Comparison of ENCODE assay signal across 1 cellular context in the genomic region with DNA sequence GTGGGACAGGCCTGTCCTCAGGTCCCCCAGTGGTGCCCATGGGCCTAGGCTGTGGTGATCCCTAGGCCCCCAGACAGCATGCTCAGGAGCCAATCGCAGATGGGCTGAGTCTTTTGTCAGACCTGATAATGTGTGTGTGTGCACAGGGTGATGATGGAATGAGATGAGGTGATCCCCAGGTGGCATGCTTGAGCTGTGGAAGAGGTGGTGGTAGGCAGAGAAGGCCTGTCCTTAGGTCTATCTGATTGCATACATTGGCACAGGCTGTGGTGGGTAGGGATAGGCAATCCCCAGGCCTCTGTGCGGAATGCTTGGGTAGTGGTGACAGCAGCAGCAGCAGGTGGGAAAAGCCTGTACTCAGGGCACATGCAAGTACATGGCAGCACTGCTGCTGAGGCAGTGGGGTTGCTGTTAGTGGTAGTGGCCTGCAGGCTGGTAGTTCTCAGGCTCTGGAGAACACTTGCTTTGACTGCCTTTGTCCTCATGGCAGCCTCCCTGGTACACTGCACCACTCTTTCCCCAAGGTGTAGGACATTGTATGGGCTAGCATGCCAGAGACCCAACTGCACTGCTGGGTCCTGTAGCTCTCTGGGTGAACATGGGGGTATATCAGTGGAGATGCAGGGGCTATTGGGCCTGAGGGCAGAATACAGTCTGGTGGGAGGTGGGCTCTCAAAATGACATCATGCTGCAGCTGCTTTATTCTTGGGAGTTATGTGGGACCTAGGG.
TF ChIP-seq lines count a peak whose summit lies in the region.

No MANE protein-coding gene starts in this region.

TF ChIP-seq in HCT116, 20 proteins besides CTCF, POLR2A, EP300 and RAD21 (continued from another document):
- TF ChIP-seq, protein P1, sequence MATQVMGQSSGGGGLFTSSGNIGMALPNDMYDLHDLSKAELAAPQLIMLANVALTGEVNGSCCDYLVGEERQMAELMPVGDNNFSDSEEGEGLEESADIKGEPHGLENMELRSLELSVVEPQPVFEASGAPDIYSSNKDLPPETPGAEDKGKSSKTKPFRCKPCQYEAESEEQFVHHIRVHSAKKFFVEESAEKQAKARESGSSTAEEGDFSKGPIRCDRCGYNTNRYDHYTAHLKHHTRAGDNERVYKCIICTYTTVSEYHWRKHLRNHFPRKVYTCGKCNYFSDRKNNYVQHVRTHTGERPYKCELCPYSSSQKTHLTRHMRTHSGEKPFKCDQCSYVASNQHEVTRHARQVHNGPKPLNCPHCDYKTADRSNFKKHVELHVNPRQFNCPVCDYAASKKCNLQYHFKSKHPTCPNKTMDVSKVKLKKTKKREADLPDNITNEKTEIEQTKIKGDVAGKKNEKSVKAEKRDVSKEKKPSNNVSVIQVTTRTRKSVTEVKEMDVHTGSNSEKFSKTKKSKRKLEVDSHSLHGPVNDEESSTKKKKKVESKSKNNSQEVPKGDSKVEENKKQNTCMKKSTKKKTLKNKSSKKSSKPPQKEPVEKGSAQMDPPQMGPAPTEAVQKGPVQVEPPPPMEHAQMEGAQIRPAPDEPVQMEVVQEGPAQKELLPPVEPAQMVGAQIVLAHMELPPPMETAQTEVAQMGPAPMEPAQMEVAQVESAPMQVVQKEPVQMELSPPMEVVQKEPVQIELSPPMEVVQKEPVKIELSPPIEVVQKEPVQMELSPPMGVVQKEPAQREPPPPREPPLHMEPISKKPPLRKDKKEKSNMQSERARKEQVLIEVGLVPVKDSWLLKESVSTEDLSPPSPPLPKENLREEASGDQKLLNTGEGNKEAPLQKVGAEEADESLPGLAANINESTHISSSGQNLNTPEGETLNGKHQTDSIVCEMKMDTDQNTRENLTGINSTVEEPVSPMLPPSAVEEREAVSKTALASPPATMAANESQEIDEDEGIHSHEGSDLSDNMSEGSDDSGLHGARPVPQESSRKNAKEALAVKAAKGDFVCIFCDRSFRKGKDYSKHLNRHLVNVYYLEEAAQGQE (IDR thresholded peaks at IDR 0.05; ENCODE audit: low read depth), result no peak
- TF ChIP-seq, protein P2, sequence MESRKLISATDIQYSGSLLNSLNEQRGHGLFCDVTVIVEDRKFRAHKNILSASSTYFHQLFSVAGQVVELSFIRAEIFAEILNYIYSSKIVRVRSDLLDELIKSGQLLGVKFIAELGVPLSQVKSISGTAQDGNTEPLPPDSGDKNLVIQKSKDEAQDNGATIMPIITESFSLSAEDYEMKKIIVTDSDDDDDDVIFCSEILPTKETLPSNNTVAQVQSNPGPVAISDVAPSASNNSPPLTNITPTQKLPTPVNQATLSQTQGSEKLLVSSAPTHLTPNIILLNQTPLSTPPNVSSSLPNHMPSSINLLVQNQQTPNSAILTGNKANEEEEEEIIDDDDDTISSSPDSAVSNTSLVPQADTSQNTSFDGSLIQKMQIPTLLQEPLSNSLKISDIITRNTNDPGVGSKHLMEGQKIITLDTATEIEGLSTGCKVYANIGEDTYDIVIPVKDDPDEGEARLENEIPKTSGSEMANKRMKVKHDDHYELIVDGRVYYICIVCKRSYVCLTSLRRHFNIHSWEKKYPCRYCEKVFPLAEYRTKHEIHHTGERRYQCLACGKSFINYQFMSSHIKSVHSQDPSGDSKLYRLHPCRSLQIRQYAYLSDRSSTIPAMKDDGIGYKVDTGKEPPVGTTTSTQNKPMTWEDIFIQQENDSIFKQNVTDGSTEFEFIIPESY (IDR thresholded peaks at IDR 0.05; ENCODE audit: extremely low read depth, insufficient replicate concordance, low read length), result no peak
- TF ChIP-seq ZNF274 (IDR thresholded peaks at IDR 0.05; ENCODE audit: low read depth, low read length) (no peak), EGR1 (IDR thresholded peaks at IDR 0.05; ENCODE audit: low read depth) (no peak), FOSL1 (IDR thresholded peaks at IDR 0.05; ENCODE audit: low read depth) (no peak), SIN3A (IDR thresholded peaks at IDR 0.05; ENCODE audit: low read depth) (no peak), EZH2 (IDR thresholded peaks at IDR 0.05) (no peak), ELF1 (IDR thresholded peaks at IDR 0.05; ENCODE audit: borderline replicate concordance, low read depth) (no peak)
- TF ChIP-seq, protein P3, sequence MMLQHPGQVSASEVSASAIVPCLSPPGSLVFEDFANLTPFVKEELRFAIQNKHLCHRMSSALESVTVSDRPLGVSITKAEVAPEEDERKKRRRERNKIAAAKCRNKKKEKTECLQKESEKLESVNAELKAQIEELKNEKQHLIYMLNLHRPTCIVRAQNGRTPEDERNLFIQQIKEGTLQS (IDR thresholded peaks at IDR 0.05), result no peak
TF ChIP-seq in HCT116: peak in this region for 0.
